ENCODE assay signal across 9 cellular contexts in the genomic region with DNA sequence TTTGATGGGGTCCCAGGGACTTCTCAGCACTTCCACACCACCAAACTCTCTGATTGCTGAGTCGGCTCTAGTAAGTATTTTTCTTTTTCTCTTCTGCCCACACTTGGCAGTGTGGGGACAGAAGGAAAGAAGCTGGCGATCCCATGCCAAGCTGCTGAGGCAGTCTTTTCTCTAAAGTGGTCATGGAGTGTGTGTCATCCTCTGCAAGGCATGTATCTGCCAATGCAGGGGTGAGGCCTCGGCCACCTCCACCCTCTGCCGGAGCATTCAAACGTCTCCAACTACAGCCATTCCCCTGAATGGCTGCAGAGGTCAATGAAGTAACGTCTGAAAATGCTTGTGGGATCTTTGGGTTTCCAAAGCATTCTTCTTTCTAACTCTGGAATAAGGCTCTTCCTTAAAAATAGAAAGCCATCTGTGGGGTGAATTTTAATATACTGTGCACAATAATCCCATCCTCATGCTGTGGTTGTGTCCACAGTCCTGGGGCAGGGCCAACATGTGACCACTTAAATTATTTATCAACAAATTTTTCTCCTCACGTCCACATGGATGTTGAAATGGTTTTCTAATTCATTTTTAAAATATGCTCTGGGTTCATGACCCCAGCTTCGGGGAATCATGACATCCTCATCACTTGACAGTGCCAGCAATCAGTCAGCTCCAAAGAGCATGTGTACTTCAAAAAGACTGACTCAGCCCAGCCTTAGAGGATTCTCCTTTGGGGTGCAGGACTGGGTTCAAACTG.
DNase-seq lines count a peak whose midpoint lies in the region; ATAC-seq and TF ChIP-seq lines count a peak whose summit lies in the region.
"Had no signal": no experiment of that assay in that cellular context is flagged by ENCODE, and none has a peak within 500 bp of the region (broad histone marks: within the 10 kb centered on the region; RNA-seq: fewer than 3 reads in every experiment).

No MANE protein-coding gene starts in this region.

- no peak overlapping the region for H3K4me3 ChIP-seq in cardiac muscle cell
- H3K4me3 ChIP-seq in skeletal muscle satellite cell (ENCODE audit: low read length): no peak overlapping the region
- H3K4me3 ChIP-seq in mesendoderm (ENCODE audit: low read length): no peak overlapping the region

- H3K9ac ChIP-seq in skeletal muscle satellite cell (ENCODE audit: low read depth, low read length): peak overlapping the region; percentile 70
- no peak overlapping the region for H3K9ac ChIP-seq in mesendoderm (ENCODE audit: low read length)

- no peak for ATAC-seq in GM18520 (IDR thresholded peaks at IDR 0.05; ENCODE audit: unreplicated experiment)
- ATAC-seq: stimulated activated naive CD8-positive, alpha-beta T cell treated with anti-CD3 and anti-CD28 coated beads, Interleukin-15, Interleukin-2, amounts not matched to agents 100 U/mL and 50 U/mL, for 24 hours had no signal

- H2BK5ac ChIP-seq in mesendoderm (ENCODE audit: low read length): no peak overlapping the region

- peaks cover 89% of the 10 kb centered on the region for H3K4me1 Mint-ChIP-seq in activated CD4-positive, alpha-beta memory T cell treated with anti-CD3 and anti-CD28 coated beads, Interleukin-2, amount 10 ng/mL, durations not matched to agents 7 days and 5 days

- H4K5ac ChIP-seq in mesendoderm (ENCODE audit: low read length): no peak overlapping the region

- peak; percentile 28 for TF ChIP-seq CTCF in cardiac muscle cell (IDR thresholded peaks at IDR 0.05; ENCODE audit: low read depth, low read length)

- H3K18ac ChIP-seq in mesendoderm (ENCODE audit: low read length): no peak overlapping the region

- H3K23ac ChIP-seq in mesendoderm (ENCODE audit: low read length): no peak overlapping the region

- H3K4me3 Mint-ChIP-seq in activated CD4-positive, alpha-beta memory T cell treated with anti-CD3 and anti-CD28 coated beads, Interleukin-2, amount 10 ng/mL, durations not matched to agents 7 days and 5 days: no peak overlapping the region

- no peak overlapping the region for H2BK15ac ChIP-seq in mesendoderm (replicated peaks; ENCODE audit: low read depth)

- no peaks in the 10 kb centered on the region for H3K27me3 Mint-ChIP-seq in activated CD4-positive, alpha-beta memory T cell treated with anti-CD3 and anti-CD28 coated beads, Interleukin-2, amount 10 ng/mL, durations not matched to agents 7 days and 5 days

- H3K9me3 ChIP-seq in cardiac muscle cell (ENCODE audit: low read depth): no peaks in the 10 kb centered on the region
- H3K9me3 ChIP-seq in skeletal muscle satellite cell (replicated peaks; ENCODE audit: low read length): no peaks in the 10 kb centered on the region

- DNase-seq in GM04504 (ENCODE audit: low read depth): peak; percentile 95
- DNase-seq in activated CD4-positive, alpha-beta memory T cell treated with anti-CD3 and anti-CD28 coated beads, Interleukin-2, amount 10 ng/mL, durations not matched to agents 7 days and 5 days: no peak
- DNase-seq in cardiac muscle cell (ENCODE audit: low read depth in 1 of 2, low spot score in 1 of 2): peak in 1 of 2 donors; percentile 94
- no peak for DNase-seq in mesendoderm
- no peak for DNase-seq in HT-29 (ENCODE audit: low spot score)
- no peak for DNase-seq in stimulated activated CD4-positive, alpha-beta T cell treated with anti-CD3 and anti-CD28 coated beads, Interleukin-4, amount 100 ng/mL, for 1 hour
- DNase-seq: stimulated activated naive CD8-positive, alpha-beta T cell treated with anti-CD3 and anti-CD28 coated beads, Interleukin-15, Interleukin-2, amounts not matched to agents 100 U/mL and 50 U/mL, for 24 hours had no signal

- H3K9me3 Mint-ChIP-seq in activated CD4-positive, alpha-beta memory T cell treated with anti-CD3 and anti-CD28 coated beads, Interleukin-2, amount 10 ng/mL, durations not matched to agents 7 days and 5 days: peaks cover 5% of the 10 kb centered on the region

- POLR2A ChIA-PET in activated CD4-positive, alpha-beta memory T cell treated with anti-CD3 and anti-CD28 coated beads, Interleukin-2, amount 10 ng/mL, durations not matched to agents 7 days and 5 days (lab: Charles Lee): interaction anchor here (0.7 to 18.0 kb wide), 5 partner anchors 9 to 98 kb away, joined by 3 to 408 read pairs (median 4); no protein-coding TSS in a partner anchor

- H3K56ac ChIP-seq in mesendoderm (ENCODE audit: low read length): no peak overlapping the region

- peaks cover 27% of the 10 kb centered on the region for H3K36me3 Mint-ChIP-seq in activated CD4-positive, alpha-beta memory T cell treated with anti-CD3 and anti-CD28 coated beads, Interleukin-2, amount 10 ng/mL, durations not matched to agents 7 days and 5 days (ENCODE audit: low read depth)

- H3K27ac Mint-ChIP-seq in activated CD4-positive, alpha-beta memory T cell treated with anti-CD3 and anti-CD28 coated beads, Interleukin-2, amount 10 ng/mL, durations not matched to agents 7 days and 5 days: peak overlapping the region; percentile 61

- CTCF ChIA-PET in activated CD4-positive, alpha-beta memory T cell treated with anti-CD3 and anti-CD28 coated beads, Interleukin-2, amount 10 ng/mL, durations not matched to agents 7 days and 5 days (lab: Charles Lee): interaction anchor here (0.9 to 3.0 kb wide), 4 partner anchors 13 to 120 kb away, joined by 3 to 13 read pairs (median 4); no protein-coding TSS in a partner anchor

- no peak overlapping the region for H4K8ac ChIP-seq in mesendoderm (ENCODE audit: low read depth, low read length)

- no peaks in the 10 kb centered on the region for H3K79me2 ChIP-seq in mesendoderm (ENCODE audit: control insufficient read depth, insufficient read depth, low read length)

- H2AK5ac ChIP-seq in mesendoderm (ENCODE audit: low read length): no peak overlapping the region

- H3K27ac ChIP-seq in cardiac muscle cell (no peak overlapping the region), mesendoderm (ENCODE audit: low read depth, low read length) (no peak overlapping the region)

- no peak overlapping the region for H2BK120ac ChIP-seq in mesendoderm (ENCODE audit: low read depth, low read length)

- H3K27me3 ChIP-seq in cardiac muscle cell: no peaks in the 10 kb centered on the region
- H3K27me3 ChIP-seq in skeletal muscle satellite cell (ENCODE audit: control insufficient read depth, insufficient read depth, low read length): no peaks in the 10 kb centered on the region
- no peaks in the 10 kb centered on the region for H3K27me3 ChIP-seq in mesendoderm (ENCODE audit: insufficient read depth, low read length, poor library complexity)

- H3K4ac ChIP-seq in mesendoderm (ENCODE audit: low read depth, low read length): no peak overlapping the region

- H3K4me1 ChIP-seq in cardiac muscle cell (ENCODE audit: low read depth): no peaks in the 10 kb centered on the region
- H3K4me1 ChIP-seq in skeletal muscle satellite cell (ENCODE audit: control insufficient read depth, insufficient read depth, low read length): peaks cover 45% of the 10 kb centered on the region
- no peaks in the 10 kb centered on the region for H3K4me1 ChIP-seq in mesendoderm (ENCODE audit: control insufficient read depth, low read depth, low read length)

- H3K79me1 ChIP-seq in mesendoderm (ENCODE audit: low read length): no peaks in the 10 kb centered on the region

- H3K4me2 ChIP-seq in skeletal muscle satellite cell (ENCODE audit: low read length) (peak overlapping the region; percentile 59), mesendoderm (ENCODE audit: low read length) (no peak overlapping the region)

- WGBS in mesendoderm (ENCODE audit: extremely low coverage, insufficient coverage, low lambda C conversion rate): no CpG with 5 or more reads among the region's 8 CpGs

- H3K36me3 ChIP-seq in cardiac muscle cell (no peaks in the 10 kb centered on the region), skeletal muscle satellite cell (ENCODE audit: insufficient read depth, low read length) (no peaks in the 10 kb centered on the region), mesendoderm (ENCODE audit: control insufficient read depth, insufficient read depth, low read length) (no peaks in the 10 kb centered on the region)
